In the genomic region with DNA sequence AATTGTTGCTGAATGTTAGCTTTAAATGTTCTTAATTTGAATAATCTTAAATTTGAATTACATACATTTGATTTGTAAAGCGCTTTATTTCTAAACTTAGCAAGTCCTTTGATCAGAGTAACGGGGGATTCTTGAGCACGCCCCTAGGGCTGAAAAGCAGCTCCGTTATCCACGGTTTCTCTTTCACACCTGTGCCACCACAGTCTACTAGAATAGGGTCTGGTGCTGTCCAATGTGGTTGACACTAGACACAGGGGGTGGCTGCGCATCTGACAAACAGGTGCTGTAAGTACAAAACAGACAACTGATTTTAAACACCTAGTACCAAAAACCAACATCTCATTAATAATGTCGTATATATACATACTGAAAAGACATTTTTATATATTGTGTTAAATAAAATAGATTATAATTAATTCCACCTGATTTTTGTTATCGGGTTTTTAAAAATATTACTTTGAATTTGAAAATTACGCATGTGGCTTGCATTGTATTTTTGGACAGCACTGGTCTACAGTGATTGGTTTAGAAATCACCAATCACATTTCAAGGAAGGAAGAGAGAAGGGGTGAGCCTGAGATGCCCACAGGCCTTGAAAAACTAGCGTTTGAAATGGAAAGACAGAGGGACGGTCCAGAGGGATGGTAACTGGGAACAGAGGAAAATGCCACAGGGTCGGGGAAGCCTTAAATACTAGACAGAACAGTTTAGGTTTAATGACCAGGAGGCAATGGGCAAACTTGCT, we compare ENCODE assay signal across 8 cellular contexts. TPM values are rescaled to one million over a fixed set of nuclear protein-coding genes. Genes with fewer than 3 reads are reported as not detected.
DNase-seq lines count a peak whose midpoint lies in the region; ATAC-seq and TF ChIP-seq lines count a peak whose summit lies in the region.

No MANE protein-coding gene starts in this region.

- no peak for TF ChIP-seq CTCF in osteocyte (IDR thresholded peaks at IDR 0.05)

- POLR2A ChIA-PET in T-cell (lab: Charles Lee): no interaction called here

- H3K36me3 Mint-ChIP-seq in activated CD8-positive, alpha-beta memory T cell treated with anti-CD3 and anti-CD28 coated beads, Interleukin-2, amount 10 ng/mL, durations not matched to agents 7 days and 5 days: peaks cover 42% of the 10 kb centered on the region
- H3K36me3 Mint-ChIP-seq in T-cell (peaks cover 20% of the 10 kb centered on the region), osteocyte (ENCODE audit: unreplicated experiment) (peaks cover 20% of the 10 kb centered on the region)

- peak overlapping the region; percentile 67 for H3K27ac Mint-ChIP-seq in activated CD8-positive, alpha-beta memory T cell treated with anti-CD3 and anti-CD28 coated beads, Interleukin-2, amount 10 ng/mL, durations not matched to agents 7 days and 5 days
- H3K27ac Mint-ChIP-seq in T-cell (peak overlapping the region in 1 of 2 donors; percentile 24), osteocyte (ENCODE audit: unreplicated experiment) (peak overlapping the region; percentile 23)

- H3K9me3 Mint-ChIP-seq in activated CD8-positive, alpha-beta memory T cell treated with anti-CD3 and anti-CD28 coated beads, Interleukin-2, amount 10 ng/mL, durations not matched to agents 7 days and 5 days (ENCODE audit: low read depth): no peaks in the 10 kb centered on the region
- no peaks in the 10 kb centered on the region for H3K9me3 Mint-ChIP-seq in T-cell
- H3K9me3 Mint-ChIP-seq in osteocyte (ENCODE audit: unreplicated experiment): no peaks in the 10 kb centered on the region

- H3K4me3 Mint-ChIP-seq in activated CD8-positive, alpha-beta memory T cell treated with anti-CD3 and anti-CD28 coated beads, Interleukin-2, amount 10 ng/mL, durations not matched to agents 7 days and 5 days: peak overlapping the region; percentile 16
- H3K4me3 Mint-ChIP-seq in T-cell: peak overlapping the region; percentile 40 to 65 (median 54)
- H3K4me3 Mint-ChIP-seq in osteocyte (ENCODE audit: unreplicated experiment): no peak overlapping the region

- no peaks in the 10 kb centered on the region for H3K27me3 Mint-ChIP-seq in activated CD8-positive, alpha-beta memory T cell treated with anti-CD3 and anti-CD28 coated beads, Interleukin-2, amount 10 ng/mL, durations not matched to agents 7 days and 5 days
- H3K27me3 Mint-ChIP-seq in T-cell (no peaks in the 10 kb centered on the region), osteocyte (ENCODE audit: unreplicated experiment) (no peaks in the 10 kb centered on the region)

- peak; percentile 95 for ATAC-seq in activated CD8-positive, alpha-beta memory T cell treated with anti-CD3 and anti-CD28 coated beads, Interleukin-2, amount 10 ng/mL, durations not matched to agents 7 days and 5 days
- peak; percentile 87 for ATAC-seq in HG02759 (IDR thresholded peaks at IDR 0.05; ENCODE audit: unreplicated experiment)
- peak in 3 of 4 experiments; percentile 68 to 96 (median 82) for ATAC-seq in T-cell (replicated peaks in 1 of 4)

- H3K4me1 Mint-ChIP-seq in activated CD8-positive, alpha-beta memory T cell treated with anti-CD3 and anti-CD28 coated beads, Interleukin-2, amount 10 ng/mL, durations not matched to agents 7 days and 5 days: peaks cover 45% of the 10 kb centered on the region
- peaks cover 30 to 48% (median 47%) of the 10 kb centered on the region in 3 donors for H3K4me1 Mint-ChIP-seq in T-cell
- H3K4me1 Mint-ChIP-seq in osteocyte (ENCODE audit: unreplicated experiment): peaks cover 37% of the 10 kb centered on the region

- CTCF ChIA-PET in activated CD8-positive, alpha-beta memory T cell treated with anti-CD3 and anti-CD28 coated beads, Interleukin-2, amount 10 ng/mL, durations not matched to agents 7 days and 5 days (lab: Charles Lee): interaction anchor here (0.9 to 1.1 kb wide), 2 partner anchors 9 to 39 kb away, joined by 4 to 6 read pairs; no protein-coding TSS in a partner anchor
- CTCF ChIA-PET in T-cell (lab: Charles Lee): interaction anchor here in 1 of 2 donors (0.7 to 1.1 kb wide), 2 partner anchors 31 to 44 kb away, joined by 3 read pairs; no protein-coding TSS in a partner anchor

- peak; percentile 68 for DNase-seq in activated CD8-positive, alpha-beta memory T cell treated with anti-CD3 and anti-CD28 coated beads, Interleukin-2, amount 10 ng/mL, durations not matched to agents 7 days and 5 days
- no peak for DNase-seq in activated CD8-positive, alpha-beta memory T cell treated with anti-CD3 and anti-CD28 coated beads, Interleukin-2, amount 50 U/mL, for 48 hours
- DNase-seq in T-cell: peak in 28 of 34 experiments; percentile 7 to 53 (median 27)
- DNase-seq in osteocyte (ENCODE audit: extremely low spot score, unreplicated experiment): no peak
- DNase-seq in NCI-H128 (lab: John Stamatoyannopoulos, UW; ENCODE audit: unreplicated experiment): no peak
- DNase-seq in stimulated activated CD4-positive, alpha-beta T cell treated with anti-CD3 and anti-CD28 coated beads, Interleukin-12 subunit alpha, Interleukin-12 subunit beta, amount 100 ng/mL, for 4 hours: no peak
- no peak for DNase-seq in NCI-H146 treated with DMSO at 0.1 percent for 48 hours (lab: John Stamatoyannopoulos, UW; ENCODE audit: unreplicated experiment)

RNA-seq across cellular contexts. Expression of gene SEPHS1, which starts 7.3 kb away (rescaled TPM):
- total RNA-seq in activated CD8-positive, alpha-beta memory T cell treated with anti-CD3 and anti-CD28 coated beads, Interleukin-2, amount 10 ng/mL, durations not matched to agents 7 days and 5 days: 10 to 100 TPM; 48.9 to 55.2 TPM
- total RNA-seq in T-cell: 10 to 100 TPM; 24.0 to 34.6 (median 29.2) TPM
- 67.5 and 72.1 TPM in 2 replicates for total RNA-seq in osteocyte

RNA-seq across cellular contexts. Expression of gene PHYH, which starts 40.9 kb away (rescaled TPM):
- total RNA-seq in activated CD8-positive, alpha-beta memory T cell treated with anti-CD3 and anti-CD28 coated beads, Interleukin-2, amount 10 ng/mL, durations not matched to agents 7 days and 5 days: 10 to 100 TPM; 13.6 to 14.4 TPM
- total RNA-seq in T-cell: 10 to 100 TPM in 2 of 5 donors, 1 to 10 TPM in 3; 9.3 to 10.9 (median 9.8) TPM
- total RNA-seq in osteocyte: 21.6 and 22.1 TPM in 2 replicates

Comparison
In these comparisons a context has a peak if more than half of its experiments do, and no peak if none do; other contexts are left out.
1. DNase-seq: peak in activated CD8-positive, alpha-beta memory T cell treated with anti-CD3 and anti-CD28 coated beads, Interleukin-2, amount 10 ng/mL, durations not matched to agents 7 days and 5 days (single experiment) and T-cell (28 of 34); none in activated CD8-positive, alpha-beta memory T cell treated with anti-CD3 and anti-CD28 coated beads, Interleukin-2, amount 50 U/mL, for 48 hours (single experiment), osteocyte (single experiment), NCI-H128 (single experiment), stimulated activated CD4-positive, alpha-beta T cell treated with anti-CD3 and anti-CD28 coated beads, Interleukin-12 subunit alpha, Interleukin-12 subunit beta, amount 100 ng/mL, for 4 hours (single experiment) and NCI-H146 treated with DMSO at 0.1 percent for 48 hours (single experiment).
2. Peak in every context shown above with its lines, with median percentiles within 50 percentile points of each other: ATAC-seq.